ENCODE assay signal across 14 cellular contexts in genomic region chr20:58260006-58260405, GRCh38. TPM values are rescaled to one million over a fixed set of nuclear protein-coding genes. Genes with fewer than 3 reads are reported as not detected.
DNase-seq lines count a peak whose midpoint lies in the region; ATAC-seq, FAIRE-seq and TF ChIP-seq lines count a peak whose summit lies in the region.
"Had no signal": no experiment of that assay in that cellular context is flagged by ENCODE, and none has a peak within 500 bp of the region (broad histone marks: within the 10 kb centered on the region; RNA-seq: fewer than 3 reads in every experiment).

No MANE protein-coding gene starts in this region.

- TF ChIP-seq CTCF in SK-N-SH (IDR thresholded peaks at IDR 0.05), result no peak
- TF ChIP-seq CTCF in fibroblast of mammary gland (conservative IDR thresholded peaks at IDR 0.05; ENCODE audit: control insufficient read depth, insufficient read depth, low read depth, low read length), result no peak
- TF ChIP-seq CTCF in coronary artery (IDR thresholded peaks at IDR 0.05), result no peak

- H3F3A ChIP-seq in SK-N-SH (replicated peaks; ENCODE audit: insufficient read depth), result peaks cover 29% of the 10 kb centered on the region

- TF ChIP-seq EP300 in SK-N-SH (IDR thresholded peaks at IDR 0.05; ENCODE audit: borderline replicate concordance in 1 of 2, low read depth in 1 of 2, low read length in 1 of 2), result peak in 1 of 2 experiments; percentile 27; a peak in 1 of 4 replicates

- no peak overlapping the region for H3K23ac ChIP-seq in trophoblast cell (ENCODE audit: low read length)

- no peaks in the 10 kb centered on the region for H3K79me1 ChIP-seq in trophoblast cell (ENCODE audit: low read length)

- no peak for TF ChIP-seq RAD21 in SK-N-SH (IDR thresholded peaks at IDR 0.05; ENCODE audit: low read length)

- H3K36me3 ChIP-seq in SK-N-SH (replicated peaks in 1 of 2; ENCODE audit: control insufficient read depth in 1 of 2, insufficient read depth in 2 of 2, low read length in 1 of 2) (peaks cover 16 to 48% of the 10 kb centered on the region in 2 experiments), trophoblast cell (ENCODE audit: control insufficient read depth in 1 of 2, insufficient read depth in 2 of 2, low read length in 2 of 2) (peaks cover 2 to 4% of the 10 kb centered on the region in 2 experiments)

- H4K91ac ChIP-seq in trophoblast cell (ENCODE audit: low read depth, low read length), result no peak overlapping the region

- no peak overlapping the region for H3K18ac ChIP-seq in trophoblast cell (ENCODE audit: low read length)

- DNase-seq in AG20443 (ENCODE audit: low spot score) (peak; percentile 31), SK-N-SH (no peak), fibroblast of mammary gland (ENCODE audit: low read depth) (peak; percentile 25), trophoblast cell (peak; percentile 40 to 80), coronary artery (ENCODE audit: low spot score) (no peak), GM19239 (ENCODE audit: insufficient read length, low spot score) (no peak), NK-92 (lab: John Stamatoyannopoulos, UW; ENCODE audit: unreplicated experiment) (no peak)
- DNase-seq in stimulated activated naive CD8-positive, alpha-beta T cell treated with anti-CD3 and anti-CD28 coated beads, Interleukin-15, Interleukin-2, amounts not matched to agents 100 U/mL and 50 U/mL, for 24 hours, result no peak
- DNase-seq: ACHN; CD8-positive, alpha-beta memory T cell; DMS53 had no signal

- WGBS in SK-N-SH (ENCODE audit: low lambda C conversion rate), result 34% methylated on average over 5 of the region's 5 CpGs
- WGBS in trophoblast cell (ENCODE audit: extremely low coverage, insufficient coverage, insufficient read length), result no CpG with 5 or more reads among the region's 5 CpGs

- H2AK5ac ChIP-seq in trophoblast cell (ENCODE audit: low read length), result no peak overlapping the region

- no peaks in the 10 kb centered on the region for H3K9me2 ChIP-seq in SK-N-SH

- no peak overlapping the region for H4K8ac ChIP-seq in trophoblast cell (ENCODE audit: low read depth, low read length)

- H3K14ac ChIP-seq in trophoblast cell (ENCODE audit: low read length), result no peak overlapping the region

- H3K79me2 ChIP-seq in SK-N-SH (ENCODE audit: insufficient read depth), result peaks cover 40% of the 10 kb centered on the region
- no peaks in the 10 kb centered on the region for H3K79me2 ChIP-seq in trophoblast cell (ENCODE audit: control insufficient read depth, insufficient read depth, low read length, poor library complexity)

- H3K9ac ChIP-seq in SK-N-SH, result no peak overlapping the region
- no peak overlapping the region for H3K9ac ChIP-seq in trophoblast cell (ENCODE audit: low read length)
- H3K9ac ChIP-seq: BLaER1 had no signal

- H3K4me3 ChIP-seq in SK-N-SH (ENCODE audit: low read depth in 2 of 2, low read length in 1 of 2), result no peak overlapping the region; a peak in 1 of 4 replicates
- no peak overlapping the region for H3K4me3 ChIP-seq in fibroblast of mammary gland (ENCODE audit: control insufficient read depth, low read depth, low read length)
- H3K4me3 ChIP-seq in trophoblast cell (ENCODE audit: low read depth, low read length), result no peak overlapping the region
- no peak overlapping the region for H3K4me3 ChIP-seq in coronary artery
- H3K4me3 ChIP-seq: BLaER1 had no signal

- H3K27ac ChIP-seq in SK-N-SH (ENCODE audit: low read depth in 2 of 2, low read length in 1 of 2) (peak overlapping the region; percentile 64 to 84), trophoblast cell (ENCODE audit: low read depth, low read length) (no peak overlapping the region), coronary artery (no peak overlapping the region)
- H3K27ac ChIP-seq: BLaER1 had no signal

- H2AFZ ChIP-seq in SK-N-SH (ENCODE audit: low read depth), result no peak overlapping the region
- H2AFZ ChIP-seq in trophoblast cell (ENCODE audit: insufficient read depth, low read length, poor library complexity), result no peak overlapping the region

- H2BK120ac ChIP-seq in trophoblast cell (ENCODE audit: insufficient read depth, low read length, poor library complexity), result no peak overlapping the region

- H4K20me1 ChIP-seq in SK-N-SH (ENCODE audit: insufficient read depth), result no peaks in the 10 kb centered on the region
- H4K20me1 ChIP-seq: BLaER1 had no signal

- H3K27me3 ChIP-seq in SK-N-SH (ENCODE audit: insufficient read depth), result no peaks in the 10 kb centered on the region
- no peaks in the 10 kb centered on the region for H3K27me3 ChIP-seq in trophoblast cell (ENCODE audit: insufficient read depth, low read length)
- H3K27me3 ChIP-seq: BLaER1 had no signal

- peak overlapping the region; percentile 25; the same call in 1 of the 2 replicates for H3K4me2 ChIP-seq in SK-N-SH
- H3K4me2 ChIP-seq in trophoblast cell (ENCODE audit: low read length), result no peak overlapping the region
- H3K4me2 ChIP-seq: BLaER1 had no signal

- H3K9me3 ChIP-seq in SK-N-SH (no peaks in the 10 kb centered on the region), trophoblast cell (ENCODE audit: insufficient read depth, low read depth, low read length) (no peaks in the 10 kb centered on the region)

- no peak for ATAC-seq in stimulated activated naive CD8-positive, alpha-beta T cell treated with anti-CD3 and anti-CD28 coated beads, Interleukin-15, Interleukin-2, amounts not matched to agents 100 U/mL and 50 U/mL, for 24 hours
- ATAC-seq: HCT116, HepG2 had no signal

- no peak overlapping the region for H2BK5ac ChIP-seq in trophoblast cell (ENCODE audit: low read depth, low read length, poor library complexity)

- H4K12ac ChIP-seq in trophoblast cell (ENCODE audit: low read depth, low read length), result no peak overlapping the region

- H3K4me1 ChIP-seq in SK-N-SH (ENCODE audit: control insufficient read depth in 1 of 2, insufficient read depth in 2 of 2, low read depth in 1 of 2, low read length in 1 of 2) (peaks cover 15 to 17% of the 10 kb centered on the region in 2 experiments), trophoblast cell (ENCODE audit: control insufficient read depth in 1 of 2, insufficient read depth in 2 of 2, low read length in 2 of 2) (no peaks in the 10 kb centered on the region)
- H3K4me1 ChIP-seq: BLaER1 had no signal

- CTCF ChIA-PET in SK-N-SH (lab: Yijun Ruan, JAX), result interaction anchor here (1.0 to 1.1 kb wide), 2 partner anchors 12 to 26 kb away, joined by 3 to 4 read pairs; no protein-coding TSS in a partner anchor

- FAIRE-seq in GM19239 (lab: Jason Lieb, UNC), result no peak
- FAIRE-seq: HepG2 had no signal

- POLR2A ChIA-PET in SK-N-SH (lab: Yijun Ruan, JAX), result no interaction called here

- no peak overlapping the region for H2BK12ac ChIP-seq in trophoblast cell (ENCODE audit: low read length)

- no peak overlapping the region for H3K4ac ChIP-seq in trophoblast cell (ENCODE audit: low read depth, low read length)

TF ChIP-seq in SK-N-SH, 30 proteins besides CTCF, POLR2A, EP300 and RAD21:
- TF ChIP-seq POLR2AphosphoS5 (IDR thresholded peaks at IDR 0.05; ENCODE audit: low read depth, low read length), result 0 out of 2 replicates have a peak, but pooled peaks have one; percentile 26
- TF ChIP-seq TEAD4 (IDR thresholded peaks at IDR 0.05; ENCODE audit: borderline replicate concordance, insufficient read depth), result no peak
- TF ChIP-seq TCF12 (IDR thresholded peaks at IDR 0.05), result peak; percentile 15; the same call in 1 of the 2 replicates
- TF ChIP-seq MEF2A (IDR thresholded peaks at IDR 0.05; ENCODE audit: borderline replicate concordance, low read depth), result no peak
- peak; percentile 47; the same call in 1 of the 2 replicates for TF ChIP-seq YY1 (IDR thresholded peaks at IDR 0.05; ENCODE audit: low read depth)
- TF ChIP-seq USF1 (IDR thresholded peaks at IDR 0.05; ENCODE audit: borderline replicate concordance, low read depth), result no peak
- peak; percentile 18; the same call in 1 of the 2 replicates for TF ChIP-seq GATA2 (CRISPR knock-in tag; IDR thresholded peaks at IDR 0.05)
- no peak for TF ChIP-seq CHD2 (IDR thresholded peaks at IDR 0.05; ENCODE audit: low read length, partially characterized antibody)
- peak; percentile 53; the same call in 1 of the 2 replicates for TF ChIP-seq PBX3 (IDR thresholded peaks at IDR 0.05)
- no peak for TF ChIP-seq TAF1 (IDR thresholded peaks at IDR 0.05; ENCODE audit: borderline replicate concordance, low read depth, low read length)
- TF ChIP-seq SMC3 (IDR thresholded peaks at IDR 0.05; ENCODE audit: low read depth, low read length), result no peak

RNA-seq across cellular contexts. Expression of gene ANKRD60, which starts 31.6 kb away (rescaled TPM):
- not detected in 2 replicates for polyA plus RNA-seq in SK-N-SH (2012; rRNA removed)
- not detected in 2 replicates for polyA plus RNA-seq in SK-N-SH (2012; cell fraction: cytosol; rRNA removed)
- polyA plus RNA-seq in SK-N-SH (2012; cell fraction: nucleus; rRNA removed), result 0.06 TPM in 1 of 2 replicates, not detected in the other
- not detected in 2 replicates for polyA plus RNA-seq in trophoblast cell (2013)
- polyA plus RNA-seq: CD8-positive, alpha-beta memory T cell; HepG2 had no signal

RNA-seq across cellular contexts. Expression of gene RAB22A, which starts 49.5 kb away (rescaled TPM):
- polyA plus RNA-seq in SK-N-SH (2012; rRNA removed), result 10.7 and 12.7 TPM in 2 replicates
- 13.3 and 15.3 TPM in 2 replicates for polyA plus RNA-seq in SK-N-SH (2012; cell fraction: cytosol; rRNA removed)
- polyA plus RNA-seq in SK-N-SH (2012; cell fraction: nucleus; rRNA removed), result 10.0 and 17.3 TPM in 2 replicates
- polyA plus RNA-seq in trophoblast cell (2013), result 7.7 and 8.0 TPM in 2 replicates

Comparison
In these comparisons a context has a peak if more than half of its experiments do, and no peak if none do; other contexts are left out.
1. DNase-seq: peak in AG20443 (single experiment), fibroblast of mammary gland (single experiment) and trophoblast cell (2 of 2); none in SK-N-SH (single experiment), coronary artery (single experiment), GM19239 (single experiment), stimulated activated naive CD8-positive, alpha-beta T cell treated with anti-CD3 and anti-CD28 coated beads, Interleukin-15, Interleukin-2, amounts not matched to agents 100 U/mL and 50 U/mL, for 24 hours (single experiment) and NK-92 (single experiment).
2. H3K27ac ChIP-seq: peak in SK-N-SH (2 of 2); none in trophoblast cell (single experiment) and coronary artery (0 of 2).